In the genomic region with DNA sequence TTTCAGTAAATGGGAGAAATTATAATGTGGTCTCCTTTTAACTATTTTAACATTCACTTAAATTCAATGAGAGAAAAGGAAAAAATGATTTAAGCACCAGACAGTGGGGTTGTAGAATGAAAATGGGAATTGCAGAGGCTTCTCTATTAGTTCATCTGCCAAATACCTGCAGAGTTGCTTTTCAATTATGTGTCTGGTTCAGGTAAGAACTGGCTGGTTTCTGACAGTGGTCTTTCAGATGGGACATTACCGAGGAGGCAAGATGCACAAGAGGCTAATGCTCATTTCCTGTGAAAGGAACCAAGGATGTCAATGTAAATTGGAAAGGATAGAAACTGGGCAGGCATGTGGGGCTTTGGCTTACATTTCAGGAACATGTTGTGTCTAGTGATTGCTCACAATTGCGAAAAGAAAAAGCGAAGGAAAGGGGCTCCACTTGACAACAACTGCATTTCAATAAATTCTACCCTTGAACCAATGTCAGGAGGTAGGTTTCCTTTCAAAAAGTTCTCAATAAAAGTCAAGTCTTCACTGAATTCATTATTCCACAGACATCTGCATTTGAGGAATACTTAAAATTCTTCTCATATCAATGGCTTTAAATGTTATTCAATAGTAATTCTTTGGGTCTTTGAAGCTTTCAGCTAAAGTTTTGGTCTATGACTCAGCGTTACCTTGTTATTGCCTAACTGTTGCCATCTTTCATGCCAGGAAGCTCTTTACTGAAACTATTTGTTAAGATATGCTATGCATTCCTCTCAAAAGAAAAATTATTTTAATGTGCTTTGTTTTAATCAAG, we compare ENCODE assay signal across 10 cellular contexts.
DNase-seq lines count a peak whose midpoint lies in the region; ATAC-seq and TF ChIP-seq lines count a peak whose summit lies in the region.
"Had no signal": no experiment of that assay in that cellular context is flagged by ENCODE, and none has a peak within 500 bp of the region (broad histone marks: within the 10 kb centered on the region; RNA-seq: fewer than 3 reads in every experiment).

No MANE protein-coding gene starts in this region.

- H3K27me3 Mint-ChIP-seq in CD14-positive monocyte (ENCODE audit: low read depth in 3 of 3) (no peaks in the 10 kb centered on the region), glutamatergic neuron (ENCODE audit: unreplicated experiment) (no peaks in the 10 kb centered on the region)

- H3K36me3 ChIP-seq in BLaER1 treated with 17β-estradiol and CSF1 and Interleukin-3, amounts not matched to agents 10 nM and 100 nM: no peaks in the 10 kb centered on the region
- H3K36me3 ChIP-seq in HUES6 (ENCODE audit: control insufficient read depth, insufficient read depth, low read length) (no peaks in the 10 kb centered on the region), adipocyte (ENCODE audit: control insufficient read depth, insufficient read depth, low read length, severe bottlenecking) (no peaks in the 10 kb centered on the region), vagina (no peaks in the 10 kb centered on the region)

- H3K4me1 ChIP-seq in BLaER1 treated with 17β-estradiol and CSF1 and Interleukin-3, amounts not matched to agents 10 nM and 100 nM: peaks cover 6 to 35% (median 12%) of the 10 kb centered on the region in 10 experiments; a peak in 16 of 20 replicates
- H3K4me1 ChIP-seq in HUES6 (ENCODE audit: control insufficient read depth, insufficient read depth, low read length) (peaks cover 20% of the 10 kb centered on the region), adipocyte (ENCODE audit: control insufficient read depth, insufficient read depth, low read length) (peaks cover 34% of the 10 kb centered on the region), vagina (peaks cover 8% of the 10 kb centered on the region)

- peaks cover 0 to 2% (median 0%) of the 10 kb centered on the region in 7 donors for H3K9me3 Mint-ChIP-seq in CD14-positive monocyte
- H3K9me3 Mint-ChIP-seq in glutamatergic neuron (ENCODE audit: unreplicated experiment): peaks cover 2% of the 10 kb centered on the region

- H3K4me1 Mint-ChIP-seq in CD14-positive monocyte: peaks cover 5% of the 10 kb centered on the region
- peaks cover 3% of the 10 kb centered on the region for H3K4me1 Mint-ChIP-seq in glutamatergic neuron (ENCODE audit: low read depth, unreplicated experiment)

- DNase-seq in adipocyte (ENCODE audit: low read depth) (peak; percentile 83), kidney tubule cell (ENCODE audit: low spot score) (peak; percentile 57), vagina (ENCODE audit: extremely low spot score in 2 of 2) (no peak), CD14-positive monocyte (ENCODE audit: low spot score) (no peak), glutamatergic neuron (no peak)
- DNase-seq: activated CD4-positive, alpha-beta T cell treated with anti-CD3 and anti-CD28 coated beads for 1 hour; NCI-H2107 had no signal

- H3K4me3 ChIP-seq in BLaER1 treated with 17β-estradiol and CSF1 and Interleukin-3, amounts not matched to agents 10 nM and 100 nM: no peak overlapping the region
- H3K4me3 ChIP-seq in HUES6 (ENCODE audit: low read depth, low read length): no peak overlapping the region
- H3K4me3 ChIP-seq in adipocyte (ENCODE audit: low read length): peak overlapping the region; percentile 35
- H3K4me3 ChIP-seq in vagina: no peak overlapping the region

- H3K4me3 Mint-ChIP-seq in CD14-positive monocyte (no peak overlapping the region), glutamatergic neuron (ENCODE audit: unreplicated experiment) (no peak overlapping the region)

- ATAC-seq in HG03442 (IDR thresholded peaks at IDR 0.05; ENCODE audit: unreplicated experiment): no peak

- H3K9me3 ChIP-seq in BLaER1 treated with 17β-estradiol and CSF1 and Interleukin-3, amounts not matched to agents 10 nM and 100 nM (replicated peaks in 1 of 11): no peaks in the 10 kb centered on the region
- H3K9me3 ChIP-seq in HUES6 (ENCODE audit: control insufficient read depth, insufficient read depth, low read depth, low read length) (peaks cover 3% of the 10 kb centered on the region; the same call in 1 of the 2 replicates), adipocyte (ENCODE audit: control insufficient read depth, low read length) (no peaks in the 10 kb centered on the region), vagina (no peaks in the 10 kb centered on the region)

- H3K27ac Mint-ChIP-seq in CD14-positive monocyte (no peak overlapping the region), glutamatergic neuron (ENCODE audit: unreplicated experiment) (no peak overlapping the region)

- no peaks in the 10 kb centered on the region for H3K27me3 ChIP-seq in BLaER1 treated with 17β-estradiol and CSF1 and Interleukin-3, amounts not matched to agents 10 nM and 100 nM
- no peaks in the 10 kb centered on the region for H3K27me3 ChIP-seq in HUES6 (ENCODE audit: control insufficient read depth, insufficient read depth, low read length)
- no peaks in the 10 kb centered on the region for H3K27me3 ChIP-seq in adipocyte (replicated peaks; ENCODE audit: control insufficient read depth, insufficient read depth, low read length)
- no peaks in the 10 kb centered on the region for H3K27me3 ChIP-seq in vagina

- peak overlapping the region in 3 of 11 experiments; percentile 7 to 28 (median 10); a peak in 3 of 22 replicates for H3K27ac ChIP-seq in BLaER1 treated with 17β-estradiol and CSF1 and Interleukin-3, amounts not matched to agents 10 nM and 100 nM
- H3K27ac ChIP-seq in HUES6 (ENCODE audit: low read depth, low read length) (peak overlapping the region; percentile 89), vagina (no peak overlapping the region)

- no peaks in the 10 kb centered on the region for H4K20me1 ChIP-seq in BLaER1 treated with 17β-estradiol and CSF1 and Interleukin-3, amounts not matched to agents 10 nM and 100 nM

- no peaks in the 10 kb centered on the region for H3K36me3 Mint-ChIP-seq in CD14-positive monocyte
- no peaks in the 10 kb centered on the region for H3K36me3 Mint-ChIP-seq in glutamatergic neuron (ENCODE audit: unreplicated experiment)

- intact Hi-C loops in vagina (cut with DNase I): no loop called here
- intact Hi-C loops in CD14-positive monocyte (cut with micrococcal nuclease): no loop called here

- no peak overlapping the region for H3K9ac ChIP-seq in BLaER1 treated with 17β-estradiol and CSF1 and Interleukin-3, amounts not matched to agents 10 nM and 100 nM
- peak overlapping the region; percentile 43 for H3K9ac ChIP-seq in HUES6 (ENCODE audit: low read length)
- H3K9ac ChIP-seq in adipocyte (ENCODE audit: low read length): no peak overlapping the region

- TF ChIP-seq POLR2A in vagina (IDR thresholded peaks at IDR 0.05): no peak

- peak overlapping the region; percentile 6 to 55 (median 28); a peak in 19 of 22 replicates for H3K4me2 ChIP-seq in BLaER1 treated with 17β-estradiol and CSF1 and Interleukin-3, amounts not matched to agents 10 nM and 100 nM

- TF ChIP-seq CTCF in vagina (IDR thresholded peaks at IDR 0.05) (no peak), CD14-positive monocyte (IDR thresholded peaks at IDR 0.05) (no peak), glutamatergic neuron (IDR thresholded peaks at IDR 0.05; ENCODE audit: partially characterized antibody, unreplicated experiment) (no peak)

Comparison
In these comparisons a context has a peak if more than half of its experiments do, and no peak if none do; other contexts are left out.
1. DNase-seq: peak in adipocyte (single experiment) and kidney tubule cell (single experiment); none in vagina (0 of 2), CD14-positive monocyte (single experiment) and glutamatergic neuron (single experiment).